In the genomic region with DNA sequence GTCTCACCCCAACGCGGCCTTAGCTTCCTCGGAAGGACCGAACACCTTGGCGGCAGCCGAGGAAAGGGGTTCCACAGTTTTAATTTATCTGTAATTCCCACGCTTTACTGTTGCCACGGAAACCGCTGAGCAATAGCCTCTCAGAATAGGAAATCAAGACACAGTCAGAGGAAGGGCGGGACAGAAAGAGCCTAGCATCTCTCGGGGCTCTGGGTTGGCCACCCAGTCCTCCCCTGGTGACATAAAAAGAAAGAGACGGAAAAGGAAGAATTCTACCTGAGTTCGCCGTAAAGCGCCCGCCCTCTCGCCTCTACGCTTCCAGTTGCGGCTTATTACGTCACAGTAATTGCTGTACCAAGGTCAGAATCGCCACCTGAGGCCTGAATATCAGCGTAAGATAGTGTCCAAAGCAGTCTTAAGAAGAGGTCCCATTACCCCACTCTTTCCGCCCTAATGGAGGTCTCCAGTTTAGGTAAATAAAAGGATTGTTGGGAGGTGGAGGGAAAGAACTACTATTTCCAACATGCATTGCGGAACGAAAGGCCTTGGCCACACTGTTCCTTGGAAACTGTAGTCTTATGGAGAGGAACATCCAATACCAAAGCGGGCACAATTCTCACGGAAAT, we compare ENCODE assay signal across 8 cellular contexts. TPM values are rescaled to one million over a fixed set of nuclear protein-coding genes. Genes with fewer than 3 reads are reported as not detected.
DNase-seq lines count a peak whose midpoint lies in the region; ATAC-seq, FAIRE-seq and TF ChIP-seq lines count a peak whose summit lies in the region.

No MANE protein-coding gene starts in this region.

- TF ChIP-seq POLR2A in GM12891 (IDR thresholded peaks at IDR 0.05; ENCODE audit: low read depth, low read length), result no peak

- H3K27ac Mint-ChIP-seq in progenitor cell of endocrine pancreas, result no peak overlapping the region

- DNase-seq in GM12891 (ENCODE audit: insufficient read length, low spot score) (peak; percentile 81), NCI-H146 (lab: John Stamatoyannopoulos, UW) (peak; percentile 94), T follicular helper cell (ENCODE audit: low read depth) (peak; percentile 83), amniotic stem cell (lab: John Stamatoyannopoulos, UW) (peak; percentile 96), left ventricle myocardium inferior (peak; percentile 86), progenitor cell of endocrine pancreas (ENCODE audit: low spot score, unreplicated experiment) (peak; percentile 67), ureter (ENCODE audit: low spot score) (peak; percentile 92)

- TF ChIP-seq CTCF in left ventricle myocardium inferior (IDR thresholded peaks at IDR 0.05; ENCODE audit: borderline replicate concordance) (no peak), progenitor cell of endocrine pancreas (IDR thresholded peaks at IDR 0.05; ENCODE audit: unreplicated experiment) (no peak)

- H3K4me3 Mint-ChIP-seq in progenitor cell of endocrine pancreas (ENCODE audit: low read depth), result no peak overlapping the region

- peaks cover 58% of the 10 kb centered on the region for H3K4me1 ChIP-seq in left ventricle myocardium inferior

- H3K9me3 ChIP-seq in left ventricle myocardium inferior (replicated peaks), result no peaks in the 10 kb centered on the region

- peaks cover 11% of the 10 kb centered on the region for H3K36me3 Mint-ChIP-seq in progenitor cell of endocrine pancreas (ENCODE audit: insufficient read depth)

- no peaks in the 10 kb centered on the region for H3K36me3 ChIP-seq in left ventricle myocardium inferior

- H3K9me3 Mint-ChIP-seq in progenitor cell of endocrine pancreas (ENCODE audit: low read depth), result peaks cover 3% of the 10 kb centered on the region

- H3K4me3 ChIP-seq in left ventricle myocardium inferior, result peak overlapping the region; percentile 74

- no peaks in the 10 kb centered on the region for H3K27me3 ChIP-seq in left ventricle myocardium inferior (ENCODE audit: low read depth)

- intact Hi-C loops in left ventricle myocardium inferior (cut with micrococcal nuclease), result no loop called here

- FAIRE-seq in GM12891 (lab: Jason Lieb, UNC), result peak; percentile 78

- H3K4me1 Mint-ChIP-seq in progenitor cell of endocrine pancreas (ENCODE audit: low read depth), result peaks cover 21% of the 10 kb centered on the region

- peak overlapping the region; percentile 93 for H3K27ac ChIP-seq in left ventricle myocardium inferior (replicated peaks)

- no peaks in the 10 kb centered on the region for H3K27me3 Mint-ChIP-seq in progenitor cell of endocrine pancreas

- peak; percentile 68 for ATAC-seq in HG02870 (IDR thresholded peaks at IDR 0.05; ENCODE audit: unreplicated experiment)

TF ChIP-seq in GM12891, 5 proteins besides CTCF, POLR2A, EP300 and RAD21:
- TF ChIP-seq PAX5 (IDR thresholded peaks at IDR 0.05; ENCODE audit: insufficient read depth, low read length, severe bottlenecking) (no peak), POLR2AphosphoS5 (IDR thresholded peaks at IDR 0.05; ENCODE audit: low read depth, low read length) (peak; percentile 63; the same call in 1 of the 2 replicates), TAF1 (IDR thresholded peaks at IDR 0.05; ENCODE audit: low read depth, low read length) (no peak)

RNA-seq across cellular contexts. Expression of a gene that starts 0.8 kb away (rescaled TPM):
- polyA plus RNA-seq in GM12891 (2012; ENCODE audit: low read depth, missing spikeins), result 26.6 TPM
- total RNA-seq in left ventricle myocardium inferior, result 103 TPM
- total RNA-seq in progenitor cell of endocrine pancreas, result 54.8 and 59.5 TPM in 2 replicates
- total RNA-seq in ureter, result 84.7 TPM

RNA-seq across cellular contexts. Expression of a gene that starts 41.4 kb away (rescaled TPM):
- polyA plus RNA-seq in GM12891 (2012; ENCODE audit: low read depth, missing spikeins), result 4.0 TPM
- total RNA-seq in left ventricle myocardium inferior (3.2 TPM), progenitor cell of endocrine pancreas (5.1 and 8.6 TPM in 2 replicates), ureter (15.5 TPM)

RNA-seq across cellular contexts. Expression of a gene that starts 45.1 kb away (rescaled TPM):
- polyA plus RNA-seq in GM12891 (2012; ENCODE audit: low read depth, missing spikeins), result 19.3 TPM
- 8.1 TPM for total RNA-seq in left ventricle myocardium inferior
- total RNA-seq in progenitor cell of endocrine pancreas, result 27.7 and 34.2 TPM in 2 replicates
- total RNA-seq in ureter, result 9.7 TPM

RNA-seq across cellular contexts. Expression of a gene that starts 58.2 kb away (rescaled TPM):
- 2.0 TPM for polyA plus RNA-seq in GM12891 (2012; ENCODE audit: low read depth, missing spikeins)
- not detected for total RNA-seq in left ventricle myocardium inferior
- total RNA-seq in progenitor cell of endocrine pancreas, result not detected in 2 replicates
- not detected for total RNA-seq in ureter

Comparison
In these comparisons a context has a peak if more than half of its experiments do, and no peak if none do; other contexts are left out.
1. Peak in every context shown above with its lines: DNase-seq, ATAC-seq, H3K4me3 ChIP-seq and H3K27ac ChIP-seq.